Comparison of ENCODE assay signal across 21 cellular contexts in the genomic region with DNA sequence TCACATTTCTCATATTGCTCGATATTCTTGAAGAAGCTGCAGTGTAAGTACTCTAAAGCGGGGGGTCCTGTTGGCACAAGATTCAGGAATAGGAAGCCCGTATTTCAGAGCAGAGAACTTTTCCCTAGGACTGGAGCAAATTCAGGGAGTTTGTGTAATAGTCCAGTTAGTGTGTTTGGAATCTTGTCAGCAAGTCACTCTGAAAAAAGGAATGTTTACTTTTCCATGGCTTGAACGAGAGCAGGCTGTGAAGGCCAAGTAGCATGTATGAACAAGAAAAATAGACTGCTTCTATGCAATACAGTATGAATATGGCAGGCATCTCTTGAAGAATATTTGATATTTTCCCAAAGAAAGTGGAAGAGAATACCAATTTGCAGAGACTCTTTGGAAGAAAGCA. TPM values are rescaled to one million over a fixed set of nuclear protein-coding genes. Genes with fewer than 3 reads are reported as not detected.
A peak's percentile ranks its signal among the peaks of the same experiment; 100 is the strongest.
DNase-seq lines count a peak whose midpoint lies in the region; ATAC-seq and TF ChIP-seq lines count a peak whose summit lies in the region.
"Had no signal": no experiment of that assay in that cellular context is flagged by ENCODE, and none has a peak within 500 bp of the region (broad histone marks: within the 10 kb centered on the region; RNA-seq: fewer than 3 reads in every experiment).

No MANE protein-coding gene starts in this region.

- peaks cover 49% of the 10 kb centered on the region for H3K36me3 ChIP-seq in muscle layer of colon (ENCODE audit: insufficient read depth, low read length)

- DNase-seq in Right ventricle myocardium superior (no peak), left ventricle myocardium superior (no peak), cardiac septum (ENCODE audit: low spot score) (peak; percentile 15), erythroblast (lab: John Stamatoyannopoulos, UW) (no peak), T-helper 1 cell (no peak)
- DNase-seq: activated CD4-positive, CD25-positive, alpha-beta regulatory T cell; activated effector memory CD4-positive, alpha-beta T cell treated with anti-CD3 and anti-CD28 coated beads, Interleukin-2, amount 50 U/mL, for 16 hours; CD4-positive, CD25-positive, alpha-beta regulatory T cell; DMS53; hypothalamus; NCI-H1048; NCI-H2107; NCI-H524 treated with DMSO at 0.1 percent for 48 hours; posterior cingulate gyrus; SJCRH30; stimulated activated CD4-positive, alpha-beta T cell treated with anti-CD3 and anti-CD28 coated beads, Interleukin-12 subunit alpha, Interleukin-12 subunit beta, amount 100 ng/mL, for 4 hours had no signal

- intact Hi-C loops in Right ventricle myocardium superior (cut with DNase I), result no loop called here
- intact Hi-C loops in left ventricle myocardium superior (cut with micrococcal nuclease), result no loop called here
- intact Hi-C loops in cardiac septum (cut with DNase I), result no loop called here

- H3K4me3 ChIP-seq in muscle layer of colon (ENCODE audit: low read depth in 1 of 2, low read length in 2 of 2), result no peak overlapping the region
- H3K4me3 ChIP-seq: A549, SJCRH30 had no signal

- TF ChIP-seq POLR2A in erythroblast (IDR thresholded peaks at IDR 0.05; ENCODE audit: low read length), result no peak

- H3K27ac ChIP-seq in muscle layer of colon (ENCODE audit: low read depth, low read length), result peak overlapping the region; percentile 27
- H3K27ac ChIP-seq: A549, SJCRH30 had no signal

- ATAC-seq in Right ventricle myocardium superior (ENCODE audit: poor library complexity), result peak; percentile 21
- no peak for ATAC-seq in left ventricle myocardium superior
- ATAC-seq in GM18502 (IDR thresholded peaks at IDR 0.05; ENCODE audit: poor library complexity, unreplicated experiment), result no peak
- no peak for ATAC-seq in GM19328 (IDR thresholded peaks at IDR 0.05; ENCODE audit: unreplicated experiment)
- ATAC-seq: A549; stimulated activated effector memory CD8-positive, alpha-beta T cell treated with anti-CD3 and anti-CD28 coated beads, Interleukin-12 subunit alpha, Interleukin-12 subunit beta, amount 100 ng/mL, for 72 hours had no signal

- H3K9ac ChIP-seq in muscle layer of colon (ENCODE audit: low read length), result no peak overlapping the region

- no peaks in the 10 kb centered on the region for H3K9me3 ChIP-seq in muscle layer of colon (ENCODE audit: low read length)
- H3K9me3 ChIP-seq: A549, SJCRH30 had no signal

- H3K27me3 ChIP-seq in muscle layer of colon (ENCODE audit: control insufficient read depth in 1 of 2, insufficient read depth in 2 of 2, low read length in 2 of 2), result no peaks in the 10 kb centered on the region
- H3K27me3 ChIP-seq: SJCRH30 had no signal

- peaks cover 17% of the 10 kb centered on the region for H3K4me1 ChIP-seq in muscle layer of colon (ENCODE audit: insufficient read depth, low read length)
- H3K4me1 ChIP-seq: A549, SJCRH30 had no signal

RNA-seq across cellular contexts. Expression of gene CDC123, which starts 39.8 kb away (rescaled TPM):
- total RNA-seq in Right ventricle myocardium superior (49.5 TPM), left ventricle myocardium superior (54.8 TPM), cardiac septum (44.2 TPM)

RNA-seq across cellular contexts. Expression of gene NUDT5, which starts 40.1 kb away (rescaled TPM):
- total RNA-seq in Right ventricle myocardium superior, result 10.0 TPM
- total RNA-seq in left ventricle myocardium superior, result 9.2 TPM
- total RNA-seq in cardiac septum, result 10.5 TPM
